In the genomic region with DNA sequence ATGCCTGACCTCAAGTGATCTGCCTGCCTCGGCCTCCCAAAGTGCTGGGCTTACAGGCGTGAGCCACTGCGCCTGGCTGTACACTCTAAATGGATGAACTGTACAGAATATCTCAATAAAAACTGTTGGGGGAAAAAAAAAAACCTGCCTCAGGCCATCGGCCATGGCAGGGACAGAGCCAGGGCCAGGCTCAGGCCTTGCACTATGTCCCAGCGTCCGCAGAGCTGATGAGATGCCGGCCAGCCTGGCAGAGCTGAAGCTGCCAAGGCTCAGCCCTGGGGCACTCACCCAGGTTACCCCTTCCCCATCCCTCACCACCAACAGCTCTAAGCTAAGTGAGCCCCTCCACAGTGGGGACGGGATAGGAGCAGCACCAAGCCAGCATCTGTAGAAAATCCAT, we compare ENCODE assay signal across 1 cellular context.
TF ChIP-seq lines count a peak whose summit lies in the region.

No MANE protein-coding gene starts in this region.

TF ChIP-seq in K562, 482 proteins besides CTCF, POLR2A, EP300 and RAD21:
- TF ChIP-seq MTA3 (IDR thresholded peaks at IDR 0.05; ENCODE audit: borderline replicate concordance) (no peak), ZNF507 (tag; conservative IDR thresholded peaks at IDR 0.05) (no peak), RBFOX2 (IDR thresholded peaks at IDR 0.05; ENCODE audit: low read depth, low read length) (peak; percentile 33; the same call in 1 of the 2 replicates)
TF ChIP-seq in K562: peak in this region for 1.
